2 cellular contexts compared by ENCODE assay signal in genomic region chr9:98968596-98969337, GRCh38.
A peak's percentile ranks its signal among the peaks of the same experiment; 100 is the strongest.
TF ChIP-seq lines count a peak whose summit lies in the region.

No MANE protein-coding gene starts in this region.

TF ChIP-seq in IMR-90, 13 proteins besides CTCF, POLR2A, EP300 and RAD21:
- no peak for TF ChIP-seq BHLHE40 (IDR thresholded peaks at IDR 0.05; ENCODE audit: low read depth, low read length)
- TF ChIP-seq MAZ (IDR thresholded peaks at IDR 0.05; ENCODE audit: borderline replicate concordance, low read depth, low read length): no peak
- TF ChIP-seq FOS (IDR thresholded peaks at IDR 0.05; ENCODE audit: low read depth, low read length): no peak
- TF ChIP-seq RCOR1 (IDR thresholded peaks at IDR 0.05; ENCODE audit: insufficient replicate concordance, low read length): no peak
- no peak for TF ChIP-seq USF2 (IDR thresholded peaks at IDR 0.05; ENCODE audit: low read depth, low read length)
- no peak for TF ChIP-seq MXI1 (IDR thresholded peaks at IDR 0.05; ENCODE audit: borderline replicate concordance, low read depth, low read length)
- TF ChIP-seq MAFK (IDR thresholded peaks at IDR 0.05; ENCODE audit: low read depth, low read length): no peak
- no peak for TF ChIP-seq RFX5 (IDR thresholded peaks at IDR 0.05; ENCODE audit: low read depth, low read length)
- TF ChIP-seq SMC3 (IDR thresholded peaks at IDR 0.05; ENCODE audit: low read depth, low read length): no peak
- TF ChIP-seq ELK1 (IDR thresholded peaks at IDR 0.05; ENCODE audit: borderline replicate concordance, low read depth, low read length): no peak
- TF ChIP-seq CHD1 (IDR thresholded peaks at IDR 0.05; ENCODE audit: low read depth, low read length): no peak
- no peak for TF ChIP-seq NFE2L2 (IDR thresholded peaks at IDR 0.05; ENCODE audit: low read depth, low read length)
- no peak for TF ChIP-seq CEBPB (IDR thresholded peaks at IDR 0.05; ENCODE audit: low read depth, low read length)
TF ChIP-seq in IMR-90: peak in this region for 0.

TF ChIP-seq in K562, 482 proteins besides CTCF, POLR2A, EP300 and RAD21:
- TF ChIP-seq RBM25 (IDR thresholded peaks at IDR 0.05; ENCODE audit: low read depth, low read length, severe bottlenecking): peak; percentile 86
- no peak for TF ChIP-seq HES1 (IDR thresholded peaks at IDR 0.05; ENCODE audit: low read depth)
- peak; percentile 18 for TF ChIP-seq PHF20 (IDR thresholded peaks at IDR 0.05; ENCODE audit: partially characterized antibody)
- TF ChIP-seq ZNF143 (CRISPR knock-in tag; IDR thresholded peaks at IDR 0.05): no peak
- no peak for TF ChIP-seq YBX1 (IDR thresholded peaks at IDR 0.05)
- TF ChIP-seq FOXK1 (CRISPR knock-in tag; IDR thresholded peaks at IDR 0.05; ENCODE audit: borderline replicate concordance): no peak
- peak in 1 of 2 experiments; percentile 45; a peak in 1 of 4 replicates for TF ChIP-seq MAZ (CRISPR knock-in tag; conservative IDR thresholded peaks at IDR 0.05 in 1 of 2, IDR thresholded peaks at IDR 0.05 in 1 of 2)
- peak; percentile 53 for TF ChIP-seq EGR1 (conservative IDR thresholded peaks at IDR 0.05)
- TF ChIP-seq E2F5 (CRISPR knock-in tag; IDR thresholded peaks at IDR 0.05): no peak
- no peak for TF ChIP-seq NFXL1 (CRISPR knock-in tag; IDR thresholded peaks at IDR 0.05)
- TF ChIP-seq KDM1A (IDR thresholded peaks at IDR 0.05): peak; percentile 27 to 32; a peak in 1 of 4 replicates
- TF ChIP-seq FOXK2 (conservative IDR thresholded peaks at IDR 0.05 in 1 of 2, IDR thresholded peaks at IDR 0.05 in 1 of 2; ENCODE audit: low read depth in 2 of 2): no peak
- TF ChIP-seq SMARCA5 (IDR thresholded peaks at IDR 0.05): no peak
- TF ChIP-seq SRSF9 (IDR thresholded peaks at IDR 0.05; ENCODE audit: borderline replicate concordance, low read depth, low read length): no peak
- peak; percentile 69 for TF ChIP-seq ADNP (tag; IDR thresholded peaks at IDR 0.05)
- no peak for TF ChIP-seq DNMT1 (IDR thresholded peaks at IDR 0.05)
- peak; percentile 82; the same call in 1 of the 2 replicates for TF ChIP-seq BCOR (IDR thresholded peaks at IDR 0.05)
TF ChIP-seq in K562: peak in this region for 7.
